15 cellular contexts compared by ENCODE assay signal in the genomic region with DNA sequence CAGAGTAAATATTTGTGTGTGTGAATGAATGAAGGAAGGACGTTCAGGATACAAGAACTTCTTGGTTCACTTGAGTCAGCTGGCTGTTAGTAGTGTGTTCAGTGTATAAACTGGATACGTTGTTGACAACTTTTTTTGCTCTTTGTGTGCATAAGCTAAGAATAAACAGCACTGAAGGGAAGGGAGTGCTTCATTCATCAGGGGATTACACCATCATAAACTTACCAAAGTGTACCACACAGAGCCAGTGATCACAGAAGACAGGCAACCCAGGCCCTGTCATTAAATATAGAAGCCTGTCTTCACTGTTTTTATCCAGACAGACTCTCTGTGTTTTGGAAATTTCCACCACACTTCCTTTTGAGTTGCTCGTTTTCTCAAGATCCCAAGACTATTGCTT. TPM values are rescaled to one million over a fixed set of nuclear protein-coding genes. Genes with fewer than 3 reads are reported as not detected.
DNase-seq lines count a peak whose midpoint lies in the region; ATAC-seq and TF ChIP-seq lines count a peak whose summit lies in the region.
"Had no signal": no experiment of that assay in that cellular context is flagged by ENCODE, and none has a peak within 500 bp of the region (broad histone marks: within the 10 kb centered on the region; RNA-seq: fewer than 3 reads in every experiment).

No MANE protein-coding gene starts in this region.

- CTCF ChIA-PET in activated B cell treated with CpG ODN at 0.5 μM for 24 hours (lab: Charles Lee): interaction anchor here (1.1 kb wide), 1 partner anchor 209 kb away, joined by 4 read pairs; no protein-coding TSS in a partner anchor

- H3K9me3 Mint-ChIP-seq in activated B cell treated with CpG ODN at 0.5 μM for 24 hours (no peaks in the 10 kb centered on the region), memory B cell (no peaks in the 10 kb centered on the region)
- H3K9me3 Mint-ChIP-seq: CD4-positive, alpha-beta T cell had no signal

- H3K27ac ChIP-seq in psoas muscle: peak overlapping the region; percentile 78

- H3K27ac Mint-ChIP-seq in activated B cell treated with CpG ODN at 0.5 μM for 24 hours (peak overlapping the region; percentile 50), memory B cell (peak overlapping the region; percentile 56)
- H3K27ac Mint-ChIP-seq: CD4-positive, alpha-beta T cell had no signal

- POLR2A ChIA-PET in activated B cell treated with CpG ODN at 0.5 μM for 24 hours (lab: Charles Lee): no interaction called here

- peak overlapping the region; percentile 40 for H3K4me3 ChIP-seq in psoas muscle

- H3K36me3 Mint-ChIP-seq in activated B cell treated with CpG ODN at 0.5 μM for 24 hours (ENCODE audit: low read depth) (peaks cover 6% of the 10 kb centered on the region), memory B cell (peaks cover 6% of the 10 kb centered on the region)

- H3K9me3 ChIP-seq in psoas muscle: no peaks in the 10 kb centered on the region

- peaks cover 27% of the 10 kb centered on the region for H3K4me1 ChIP-seq in psoas muscle

- no peak for TF ChIP-seq CTCF in activated B cell treated with CpG ODN at 0.5 μM for 24 hours (IDR thresholded peaks at IDR 0.05)
- no peak for TF ChIP-seq CTCF in psoas muscle (IDR thresholded peaks at IDR 0.05)

- no peak overlapping the region for H3K4me3 Mint-ChIP-seq in activated B cell treated with CpG ODN at 0.5 μM for 24 hours
- no peak overlapping the region for H3K4me3 Mint-ChIP-seq in memory B cell
- H3K4me3 Mint-ChIP-seq: CD4-positive, alpha-beta T cell had no signal

- ATAC-seq in activated B cell treated with CpG ODN at 0.5 μM for 24 hours (ENCODE audit: low read depth): no peak
- no peak for ATAC-seq in memory B cell (ENCODE audit: low read depth)
- peak; percentile 92 to 98 (median 95) for ATAC-seq in psoas muscle
- no peak for ATAC-seq in HG03442 (IDR thresholded peaks at IDR 0.05; ENCODE audit: unreplicated experiment)

- no peaks in the 10 kb centered on the region for H3K27me3 Mint-ChIP-seq in activated B cell treated with CpG ODN at 0.5 μM for 24 hours
- no peaks in the 10 kb centered on the region for H3K27me3 Mint-ChIP-seq in memory B cell
- H3K27me3 Mint-ChIP-seq: CD4-positive, alpha-beta T cell had no signal

- H3K36me3 ChIP-seq in psoas muscle (ENCODE audit: insufficient read depth in 1 of 2, low read depth in 1 of 2): no peaks in the 10 kb centered on the region

- intact Hi-C loops in activated B cell treated with CpG ODN at 0.5 μM for 24 hours (cut with micrococcal nuclease) (loop anchor here (2.0 kb wide), 1 partner anchor 14 kb away; no protein-coding TSS in a partner anchor), psoas muscle (cut with DNase I) (no loop called here)

- H3K4me1 Mint-ChIP-seq in activated B cell treated with CpG ODN at 0.5 μM for 24 hours (peaks cover 19% of the 10 kb centered on the region), memory B cell (peaks cover 13% of the 10 kb centered on the region)

- WGBS in psoas muscle, 3 donors: 22 to 43% (median 30%) methylated on average over 3 of the region's 3 CpGs

- DNase-seq in activated B cell treated with CpG ODN at 0.5 μM for 24 hours (no peak), memory B cell (ENCODE audit: low spot score in 2 of 2) (no peak), psoas muscle (no peak), cerebellum (ENCODE audit: low spot score) (no peak), NCI-H69 (lab: John Stamatoyannopoulos, UW) (no peak)
- DNase-seq in stimulated activated CD4-positive, alpha-beta T cell treated with anti-CD3 and anti-CD28 coated beads, Interleukin-2, amount 100 ng/mL, for 24 hours: no peak
- DNase-seq: CD4-positive, alpha-beta T cell; HCEC 1CT; MV-4-11; NCI-H1417; NCI-H1930; NCI-H526 treated with DMSO at 0.1 percent for 48 hours; OCI-M1; SHP77 treated with DMSO at 0.1 percent for 48 hours had no signal

- H3K27me3 ChIP-seq in psoas muscle (ENCODE audit: insufficient read depth in 3 of 3, low read length in 2 of 3): no peaks in the 10 kb centered on the region

RNA-seq across cellular contexts. Expression of gene MEF2C, which starts 55.5 kb away (rescaled TPM):
- total RNA-seq in activated B cell treated with CpG ODN at 0.5 μM for 24 hours (348 and 359 TPM in 2 replicates), psoas muscle (100 to 1,000 TPM; 148 to 530 (median 257) TPM), cerebellum (114 TPM)
- 10 to 100 TPM in 2 of 3 donors, 1 to 10 TPM in 1; 9.3 to 96.4 (median 32.0) TPM for polyA plus RNA-seq in psoas muscle

Comparison
In these comparisons a context has a peak if more than half of its experiments do, and no peak if none do; other contexts are left out.
1. ATAC-seq: peak in psoas muscle (4 of 4); none in activated B cell treated with CpG ODN at 0.5 μM for 24 hours (single experiment), memory B cell (single experiment) and HG03442 (single experiment).